ENCODE assay signal across 22 cellular contexts in the genomic region with DNA sequence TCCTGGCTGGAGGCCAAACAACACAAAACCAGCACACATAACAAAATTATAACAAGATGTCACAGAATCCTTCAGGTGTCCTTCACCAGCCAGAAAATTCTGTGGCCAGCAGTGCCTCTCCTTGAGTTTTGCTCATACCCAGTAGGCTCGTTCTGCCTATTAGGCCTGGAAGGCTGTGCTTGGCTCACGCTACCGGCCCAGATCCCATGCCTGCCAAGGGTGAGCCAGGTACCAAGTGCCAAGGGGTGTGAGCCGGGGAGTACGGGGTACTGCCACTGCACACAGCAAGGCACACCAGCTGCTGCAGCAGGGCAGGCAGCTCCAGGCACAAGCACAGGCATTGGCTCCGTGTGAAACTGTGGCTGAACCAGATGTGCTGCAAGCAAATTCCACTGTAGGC.
"Had no signal": no experiment of that assay in that cellular context is flagged by ENCODE, and none has a peak within 500 bp of the region (broad histone marks: within the 10 kb centered on the region; RNA-seq: fewer than 3 reads in every experiment).

No MANE protein-coding gene starts in this region.

- H3K27me3 ChIP-seq: dorsolateral prefrontal cortex, hepatocyte, pancreas, stomach had no signal

- H3K4me3 ChIP-seq: coronary artery, dorsolateral prefrontal cortex, hepatocyte, pancreas, stomach, thoracic aorta had no signal

- H2AFZ ChIP-seq: hepatocyte had no signal

- H3K27me3 Mint-ChIP-seq: progenitor cell of endocrine pancreas, type B pancreatic cell had no signal

- H3K36me3 Mint-ChIP-seq: mesothelial cell of epicardium, natural killer cell, type B pancreatic cell had no signal

- FAIRE-seq: kidney, pancreas, small intestine had no signal

- H3K4me2 ChIP-seq: hepatocyte had no signal

- ATAC-seq: left cardiac atrium, natural killer cell, right cardiac atrium had no signal

- H3K27ac Mint-ChIP-seq: mesothelial cell of epicardium, natural killer cell, progenitor cell of endocrine pancreas, type B pancreatic cell had no signal

- H3K36me3 ChIP-seq: pancreas, stomach, thoracic aorta had no signal

- H3K9me3 ChIP-seq: pancreas, thoracic aorta had no signal

- H3K4me1 Mint-ChIP-seq: mesothelial cell of epicardium, natural killer cell, neural crest cell had no signal

- H3K79me2 ChIP-seq: hepatocyte had no signal

- H3K9me3 Mint-ChIP-seq: type B pancreatic cell had no signal

- H3K4me3 Mint-ChIP-seq: mesothelial cell of epicardium, natural killer cell, neural crest cell, type B pancreatic cell had no signal

- H3K4me1 ChIP-seq: pancreas, stomach had no signal

- DNase-seq: dorsolateral prefrontal cortex; effector CD8-positive, alpha-beta T cell; foreskin melanocyte; head of caudate nucleus; kidney; left cardiac atrium; natural killer cell; occipital lobe; right cardiac atrium; small intestine; stimulated activated CD4-positive, alpha-beta T cell treated with anti-CD3 and anti-CD28 coated beads, Interleukin-12 subunit alpha, Interleukin-12 subunit beta, amount 100 ng/mL, for 4 hours; stimulated activated naive CD4-positive, alpha-beta T cell; stomach; substantia nigra had no signal

- H3K27ac ChIP-seq: coronary artery, dorsolateral prefrontal cortex, hepatocyte, pancreas, stomach, thoracic aorta had no signal
